ENCODE assay signal across 26 cellular contexts in the genomic region with DNA sequence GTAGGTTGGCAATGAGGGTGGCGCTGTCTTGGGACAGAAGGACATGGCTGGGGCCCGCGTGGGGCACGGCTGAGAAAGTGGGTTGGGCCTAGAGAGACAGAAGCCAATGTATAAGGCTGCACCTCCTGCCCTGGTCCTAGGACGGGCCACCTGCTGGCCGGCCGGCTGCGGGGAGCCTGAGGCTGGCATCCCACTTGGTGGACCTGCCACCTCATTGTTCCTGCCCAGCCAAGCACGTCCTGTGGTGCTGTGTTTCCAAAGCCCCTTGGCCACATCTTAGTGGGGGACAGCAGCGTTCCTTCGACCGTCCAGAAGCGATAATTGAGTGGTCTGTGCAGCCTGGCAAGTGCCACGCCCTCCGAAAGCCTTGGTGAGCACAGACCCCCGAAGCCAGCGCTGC.
"Had no signal": no experiment of that assay in that cellular context is flagged by ENCODE, and none has a peak within 500 bp of the region (broad histone marks: within the 10 kb centered on the region; RNA-seq: fewer than 3 reads in every experiment).

No MANE protein-coding gene starts in this region.

- H3K36me3 Mint-ChIP-seq: stimulated activated naive B cell treated with anti-CD40 and anti-IgM and Interleukin-4, amounts not matched to agents 10 μg/mL and 1 μg/mL and 100 μg/mL, for 72 hours had no signal

- H3K27me3 Mint-ChIP-seq: activated CD4-positive, alpha-beta memory T cell treated with anti-CD3 and anti-CD28 coated beads, Interleukin-2, amount 10 ng/mL, durations not matched to agents 7 days and 5 days; activated CD4-positive, alpha-beta T cell treated with anti-CD3 and anti-CD28 coated beads, Interleukin-2, amount 10 ng/mL, durations not matched to agents 7 days and 5 days; activated naive CD8-positive, alpha-beta T cell; central memory CD8-positive, alpha-beta T cell had no signal

- H3K27ac Mint-ChIP-seq: activated CD4-positive, alpha-beta memory T cell treated with anti-CD3 and anti-CD28 coated beads, Interleukin-2, amount 10 ng/mL, durations not matched to agents 7 days and 5 days; activated CD4-positive, alpha-beta T cell treated with anti-CD3 and anti-CD28 coated beads, Interleukin-2, amount 10 ng/mL, durations not matched to agents 7 days and 5 days; activated naive CD8-positive, alpha-beta T cell; stimulated activated naive B cell treated with anti-CD40 and anti-IgM and Interleukin-4, amounts not matched to agents 10 μg/mL and 1 μg/mL and 100 μg/mL, for 72 hours; T-helper 1 cell treated with Interleukin-12 subunit alpha and Interleukin-12 subunit beta and Interleukin-4 antibody, amounts not matched to agents 30 μg/mL and 1 μg/mL, for 36 hours had no signal

- H3K9me3 Mint-ChIP-seq: activated CD4-positive, alpha-beta memory T cell treated with anti-CD3 and anti-CD28 coated beads, Interleukin-2, amount 10 ng/mL, durations not matched to agents 7 days and 5 days; activated CD4-positive, alpha-beta T cell treated with anti-CD3 and anti-CD28 coated beads, Interleukin-2, amount 10 ng/mL, durations not matched to agents 7 days and 5 days; central memory CD8-positive, alpha-beta T cell; stimulated activated naive B cell treated with anti-CD40 and anti-IgM and Interleukin-4, amounts not matched to agents 10 μg/mL and 1 μg/mL and 100 μg/mL, for 72 hours; T-helper 1 cell treated with Interleukin-12 subunit alpha and Interleukin-12 subunit beta and Interleukin-4 antibody, amounts not matched to agents 30 μg/mL and 1 μg/mL, for 36 hours had no signal

- H3K27me3 ChIP-seq: esophagus muscularis mucosa, stomach, tibial artery had no signal

- H3K36me3 ChIP-seq: stomach, tibial artery had no signal

- H3K4me3 ChIP-seq: esophagus muscularis mucosa, psoas muscle, stomach, tibial artery had no signal

- ATAC-seq: left cardiac atrium; left ventricle myocardium superior; psoas muscle; stimulated activated naive B cell treated with anti-CD40 and anti-IgM and Interleukin-4, amounts not matched to agents 10 μg/mL and 1 μg/mL and 100 μg/mL, for 72 hours had no signal

- H3K27ac ChIP-seq: esophagus muscularis mucosa, parathyroid adenoma, psoas muscle, stomach had no signal

- H3K9me3 ChIP-seq: esophagus muscularis mucosa, psoas muscle, stomach, tibial artery had no signal

- H3K4me3 Mint-ChIP-seq: activated CD4-positive, alpha-beta memory T cell treated with anti-CD3 and anti-CD28 coated beads, Interleukin-2, amount 10 ng/mL, durations not matched to agents 7 days and 5 days; activated CD4-positive, alpha-beta T cell treated with anti-CD3 and anti-CD28 coated beads, Interleukin-2, amount 10 ng/mL, durations not matched to agents 7 days and 5 days; activated naive CD8-positive, alpha-beta T cell; central memory CD8-positive, alpha-beta T cell; stimulated activated naive B cell treated with anti-CD40 and anti-IgM and Interleukin-4, amounts not matched to agents 10 μg/mL and 1 μg/mL and 100 μg/mL, for 72 hours; T-helper 1 cell treated with Interleukin-12 subunit alpha and Interleukin-12 subunit beta and Interleukin-4 antibody, amounts not matched to agents 30 μg/mL and 1 μg/mL, for 36 hours had no signal

- DNase-seq: activated CD4-positive, alpha-beta memory T cell treated with anti-CD3 and anti-CD28 coated beads, Interleukin-2, amount 10 ng/mL, durations not matched to agents 7 days and 5 days; activated CD4-positive, alpha-beta T cell treated with anti-CD3 and anti-CD28 coated beads for 1 hour; activated CD4-positive, alpha-beta T cell treated with anti-CD3 and anti-CD28 coated beads, Interleukin-2, amount 10 ng/mL, durations not matched to agents 7 days and 5 days; activated CD8-positive, alpha-beta memory T cell treated with anti-CD3 and anti-CD28 coated beads, Interleukin-2, amount 50 U/mL, for 48 hours; activated effector memory CD4-positive, alpha-beta T cell treated with Interleukin-2 at 50 U/mL for 16 hours; activated naive CD4-positive, alpha-beta T cell treated with Interleukin-2 at 50 U/mL for 16 hours; anterior cingulate cortex; dermis blood vessel endothelial cell; effector CD4-positive, alpha-beta T cell; foreskin melanocyte; islet precursor cell; left cardiac atrium; left ventricle myocardium superior; nucleus accumbens; stimulated activated CD4-positive, alpha-beta T cell treated with anti-CD3 and anti-CD28 coated beads, Interleukin-15, amount 100 ng/mL, for 24 hours; stimulated activated CD4-positive, alpha-beta T cell treated with anti-CD3 and anti-CD28 coated beads, Interleukin-2, amount 100 ng/mL, for 24 hours; stimulated activated naive B cell treated with anti-CD40 and anti-IgM and Interleukin-4, amounts not matched to agents 10 μg/mL and 1 μg/mL and 100 μg/mL, for 72 hours; stomach; T1000 had no signal
